1 cellular context compared by ENCODE assay signal in the genomic region with DNA sequence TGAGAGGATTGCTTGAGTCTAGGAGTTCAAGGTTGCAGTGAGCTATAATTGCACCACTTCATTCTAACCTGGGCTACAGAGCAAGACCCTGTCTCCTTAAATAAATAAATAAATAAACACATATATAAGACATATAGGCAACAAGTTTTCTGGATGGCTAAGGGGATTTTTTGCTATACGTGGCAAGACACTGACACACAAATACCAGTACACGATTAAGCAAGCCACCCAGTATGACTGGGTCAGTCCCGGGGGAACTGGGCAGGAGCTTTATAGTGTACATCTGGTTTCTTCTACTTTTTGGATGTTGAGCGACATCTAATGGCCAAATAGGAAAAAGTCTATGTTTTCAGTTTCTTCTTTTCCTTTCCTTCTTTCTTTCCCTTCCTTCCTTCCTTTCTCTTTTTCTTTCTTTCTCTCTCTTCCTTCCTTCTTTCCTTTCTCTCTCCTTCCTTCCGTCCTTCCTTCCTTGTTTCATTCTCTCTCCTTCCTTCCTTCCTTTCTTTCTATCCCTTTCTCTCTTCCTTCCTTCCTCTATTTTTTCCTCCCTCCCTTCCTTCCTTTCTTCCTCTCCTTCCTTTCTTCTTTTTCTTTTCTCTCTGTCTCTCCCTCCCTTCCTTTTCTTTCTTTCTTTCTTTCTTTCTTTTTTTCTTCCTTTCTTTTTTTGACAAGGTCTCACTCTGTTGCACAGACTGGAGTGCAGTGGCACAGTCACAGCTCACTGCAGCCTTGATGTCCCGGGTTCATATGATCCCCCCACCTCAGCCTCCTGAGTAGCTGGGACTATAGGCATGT.
TF ChIP-seq lines count a peak whose summit lies in the region.

No MANE protein-coding gene starts in this region.

TF ChIP-seq in K562, 482 proteins besides CTCF, POLR2A, EP300 and RAD21 (continued from another document and continues in another):
- no peak for TF ChIP-seq ZNF707 (CRISPR knock-in tag; conservative IDR thresholded peaks at IDR 0.05)
- TF ChIP-seq, protein P1, sequence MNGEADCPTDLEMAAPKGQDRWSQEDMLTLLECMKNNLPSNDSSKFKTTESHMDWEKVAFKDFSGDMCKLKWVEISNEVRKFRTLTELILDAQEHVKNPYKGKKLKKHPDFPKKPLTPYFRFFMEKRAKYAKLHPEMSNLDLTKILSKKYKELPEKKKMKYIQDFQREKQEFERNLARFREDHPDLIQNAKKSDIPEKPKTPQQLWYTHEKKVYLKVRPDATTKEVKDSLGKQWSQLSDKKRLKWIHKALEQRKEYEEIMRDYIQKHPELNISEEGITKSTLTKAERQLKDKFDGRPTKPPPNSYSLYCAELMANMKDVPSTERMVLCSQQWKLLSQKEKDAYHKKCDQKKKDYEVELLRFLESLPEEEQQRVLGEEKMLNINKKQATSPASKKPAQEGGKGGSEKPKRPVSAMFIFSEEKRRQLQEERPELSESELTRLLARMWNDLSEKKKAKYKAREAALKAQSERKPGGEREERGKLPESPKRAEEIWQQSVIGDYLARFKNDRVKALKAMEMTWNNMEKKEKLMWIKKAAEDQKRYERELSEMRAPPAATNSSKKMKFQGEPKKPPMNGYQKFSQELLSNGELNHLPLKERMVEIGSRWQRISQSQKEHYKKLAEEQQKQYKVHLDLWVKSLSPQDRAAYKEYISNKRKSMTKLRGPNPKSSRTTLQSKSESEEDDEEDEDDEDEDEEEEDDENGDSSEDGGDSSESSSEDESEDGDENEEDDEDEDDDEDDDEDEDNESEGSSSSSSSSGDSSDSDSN (IDR thresholded peaks at IDR 0.05; ENCODE audit: borderline replicate concordance in 1 of 2, low read depth in 2 of 2, low read length in 2 of 2): no peak
- TF ChIP-seq ZNF311 (CRISPR knock-in tag; IDR thresholded peaks at IDR 0.05): no peak
- TF ChIP-seq ZNF175 (CRISPR knock-in tag; IDR thresholded peaks at IDR 0.05; ENCODE audit: low read depth): no peak
- TF ChIP-seq SPI1 (IDR thresholded peaks at IDR 0.05; ENCODE audit: borderline replicate concordance, low read depth, low read length): no peak
- no peak for TF ChIP-seq SLC30A9 (CRISPR knock-in tag; IDR thresholded peaks at IDR 0.05)
- TF ChIP-seq, protein P2, sequence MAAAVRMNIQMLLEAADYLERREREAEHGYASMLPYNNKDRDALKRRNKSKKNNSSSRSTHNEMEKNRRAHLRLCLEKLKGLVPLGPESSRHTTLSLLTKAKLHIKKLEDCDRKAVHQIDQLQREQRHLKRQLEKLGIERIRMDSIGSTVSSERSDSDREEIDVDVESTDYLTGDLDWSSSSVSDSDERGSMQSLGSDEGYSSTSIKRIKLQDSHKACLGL (CRISPR knock-in tag; IDR thresholded peaks at IDR 0.05; ENCODE audit: borderline replicate concordance, poor library complexity, severe bottlenecking): no peak
- TF ChIP-seq, protein P3, sequence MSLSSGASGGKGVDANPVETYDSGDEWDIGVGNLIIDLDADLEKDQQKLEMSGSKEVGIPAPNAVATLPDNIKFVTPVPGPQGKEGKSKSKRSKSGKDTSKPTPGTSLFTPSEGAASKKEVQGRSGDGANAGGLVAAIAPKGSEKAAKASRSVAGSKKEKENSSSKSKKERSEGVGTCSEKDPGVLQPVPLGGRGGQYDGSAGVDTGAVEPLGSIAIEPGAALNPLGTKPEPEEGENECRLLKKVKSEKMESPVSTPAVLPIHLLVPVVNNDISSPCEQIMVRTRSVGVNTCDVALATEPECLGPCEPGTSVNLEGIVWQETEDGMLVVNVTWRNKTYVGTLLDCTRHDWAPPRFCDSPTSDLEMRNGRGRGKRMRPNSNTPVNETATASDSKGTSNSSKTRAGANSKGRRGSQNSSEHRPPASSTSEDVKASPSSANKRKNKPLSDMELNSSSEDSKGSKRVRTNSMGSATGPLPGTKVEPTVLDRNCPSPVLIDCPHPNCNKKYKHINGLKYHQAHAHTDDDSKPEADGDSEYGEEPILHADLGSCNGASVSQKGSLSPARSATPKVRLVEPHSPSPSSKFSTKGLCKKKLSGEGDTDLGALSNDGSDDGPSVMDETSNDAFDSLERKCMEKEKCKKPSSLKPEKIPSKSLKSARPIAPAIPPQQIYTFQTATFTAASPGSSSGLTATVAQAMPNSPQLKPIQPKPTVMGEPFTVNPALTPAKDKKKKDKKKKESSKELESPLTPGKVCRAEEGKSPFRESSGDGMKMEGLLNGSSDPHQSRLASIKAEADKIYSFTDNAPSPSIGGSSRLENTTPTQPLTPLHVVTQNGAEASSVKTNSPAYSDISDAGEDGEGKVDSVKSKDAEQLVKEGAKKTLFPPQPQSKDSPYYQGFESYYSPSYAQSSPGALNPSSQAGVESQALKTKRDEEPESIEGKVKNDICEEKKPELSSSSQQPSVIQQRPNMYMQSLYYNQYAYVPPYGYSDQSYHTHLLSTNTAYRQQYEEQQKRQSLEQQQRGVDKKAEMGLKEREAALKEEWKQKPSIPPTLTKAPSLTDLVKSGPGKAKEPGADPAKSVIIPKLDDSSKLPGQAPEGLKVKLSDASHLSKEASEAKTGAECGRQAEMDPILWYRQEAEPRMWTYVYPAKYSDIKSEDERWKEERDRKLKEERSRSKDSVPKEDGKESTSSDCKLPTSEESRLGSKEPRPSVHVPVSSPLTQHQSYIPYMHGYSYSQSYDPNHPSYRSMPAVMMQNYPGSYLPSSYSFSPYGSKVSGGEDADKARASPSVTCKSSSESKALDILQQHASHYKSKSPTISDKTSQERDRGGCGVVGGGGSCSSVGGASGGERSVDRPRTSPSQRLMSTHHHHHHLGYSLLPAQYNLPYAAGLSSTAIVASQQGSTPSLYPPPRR (CRISPR knock-in tag; IDR thresholded peaks at IDR 0.05; ENCODE audit: borderline replicate concordance): no peak
- TF ChIP-seq, protein P4, sequence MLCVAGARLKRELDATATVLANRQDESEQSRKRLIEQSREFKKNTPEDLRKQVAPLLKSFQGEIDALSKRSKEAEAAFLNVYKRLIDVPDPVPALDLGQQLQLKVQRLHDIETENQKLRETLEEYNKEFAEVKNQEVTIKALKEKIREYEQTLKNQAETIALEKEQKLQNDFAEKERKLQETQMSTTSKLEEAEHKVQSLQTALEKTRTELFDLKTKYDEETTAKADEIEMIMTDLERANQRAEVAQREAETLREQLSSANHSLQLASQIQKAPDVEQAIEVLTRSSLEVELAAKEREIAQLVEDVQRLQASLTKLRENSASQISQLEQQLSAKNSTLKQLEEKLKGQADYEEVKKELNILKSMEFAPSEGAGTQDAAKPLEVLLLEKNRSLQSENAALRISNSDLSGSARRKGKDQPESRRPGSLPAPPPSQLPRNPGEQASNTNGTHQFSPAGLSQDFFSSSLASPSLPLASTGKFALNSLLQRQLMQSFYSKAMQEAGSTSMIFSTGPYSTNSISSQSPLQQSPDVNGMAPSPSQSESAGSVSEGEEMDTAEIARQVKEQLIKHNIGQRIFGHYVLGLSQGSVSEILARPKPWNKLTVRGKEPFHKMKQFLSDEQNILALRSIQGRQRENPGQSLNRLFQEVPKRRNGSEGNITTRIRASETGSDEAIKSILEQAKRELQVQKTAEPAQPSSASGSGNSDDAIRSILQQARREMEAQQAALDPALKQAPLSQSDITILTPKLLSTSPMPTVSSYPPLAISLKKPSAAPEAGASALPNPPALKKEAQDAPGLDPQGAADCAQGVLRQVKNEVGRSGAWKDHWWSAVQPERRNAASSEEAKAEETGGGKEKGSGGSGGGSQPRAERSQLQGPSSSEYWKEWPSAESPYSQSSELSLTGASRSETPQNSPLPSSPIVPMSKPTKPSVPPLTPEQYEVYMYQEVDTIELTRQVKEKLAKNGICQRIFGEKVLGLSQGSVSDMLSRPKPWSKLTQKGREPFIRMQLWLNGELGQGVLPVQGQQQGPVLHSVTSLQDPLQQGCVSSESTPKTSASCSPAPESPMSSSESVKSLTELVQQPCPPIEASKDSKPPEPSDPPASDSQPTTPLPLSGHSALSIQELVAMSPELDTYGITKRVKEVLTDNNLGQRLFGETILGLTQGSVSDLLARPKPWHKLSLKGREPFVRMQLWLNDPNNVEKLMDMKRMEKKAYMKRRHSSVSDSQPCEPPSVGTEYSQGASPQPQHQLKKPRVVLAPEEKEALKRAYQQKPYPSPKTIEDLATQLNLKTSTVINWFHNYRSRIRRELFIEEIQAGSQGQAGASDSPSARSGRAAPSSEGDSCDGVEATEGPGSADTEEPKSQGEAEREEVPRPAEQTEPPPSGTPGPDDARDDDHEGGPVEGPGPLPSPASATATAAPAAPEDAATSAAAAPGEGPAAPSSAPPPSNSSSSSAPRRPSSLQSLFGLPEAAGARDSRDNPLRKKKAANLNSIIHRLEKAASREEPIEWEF (CRISPR knock-in tag; IDR thresholded peaks at IDR 0.05): no peak
- no peak for TF ChIP-seq ETS2 (tag; IDR thresholded peaks at IDR 0.05; ENCODE audit: borderline replicate concordance, poor library complexity, severe bottlenecking)
- TF ChIP-seq HMG20A (CRISPR knock-in tag; conservative IDR thresholded peaks at IDR 0.05): no peak
- TF ChIP-seq PURB (CRISPR knock-in tag; IDR thresholded peaks at IDR 0.05; ENCODE audit: low read depth): no peak
- no peak for TF ChIP-seq MED1 (CRISPR knock-in tag; IDR thresholded peaks at IDR 0.05; ENCODE audit: borderline replicate concordance)
- no peak for TF ChIP-seq CBX8 (IDR thresholded peaks at IDR 0.05; ENCODE audit: borderline replicate concordance, extremely low read depth, low read depth, low read length, poor library complexity, severe bottlenecking)
- TF ChIP-seq, protein P5, sequence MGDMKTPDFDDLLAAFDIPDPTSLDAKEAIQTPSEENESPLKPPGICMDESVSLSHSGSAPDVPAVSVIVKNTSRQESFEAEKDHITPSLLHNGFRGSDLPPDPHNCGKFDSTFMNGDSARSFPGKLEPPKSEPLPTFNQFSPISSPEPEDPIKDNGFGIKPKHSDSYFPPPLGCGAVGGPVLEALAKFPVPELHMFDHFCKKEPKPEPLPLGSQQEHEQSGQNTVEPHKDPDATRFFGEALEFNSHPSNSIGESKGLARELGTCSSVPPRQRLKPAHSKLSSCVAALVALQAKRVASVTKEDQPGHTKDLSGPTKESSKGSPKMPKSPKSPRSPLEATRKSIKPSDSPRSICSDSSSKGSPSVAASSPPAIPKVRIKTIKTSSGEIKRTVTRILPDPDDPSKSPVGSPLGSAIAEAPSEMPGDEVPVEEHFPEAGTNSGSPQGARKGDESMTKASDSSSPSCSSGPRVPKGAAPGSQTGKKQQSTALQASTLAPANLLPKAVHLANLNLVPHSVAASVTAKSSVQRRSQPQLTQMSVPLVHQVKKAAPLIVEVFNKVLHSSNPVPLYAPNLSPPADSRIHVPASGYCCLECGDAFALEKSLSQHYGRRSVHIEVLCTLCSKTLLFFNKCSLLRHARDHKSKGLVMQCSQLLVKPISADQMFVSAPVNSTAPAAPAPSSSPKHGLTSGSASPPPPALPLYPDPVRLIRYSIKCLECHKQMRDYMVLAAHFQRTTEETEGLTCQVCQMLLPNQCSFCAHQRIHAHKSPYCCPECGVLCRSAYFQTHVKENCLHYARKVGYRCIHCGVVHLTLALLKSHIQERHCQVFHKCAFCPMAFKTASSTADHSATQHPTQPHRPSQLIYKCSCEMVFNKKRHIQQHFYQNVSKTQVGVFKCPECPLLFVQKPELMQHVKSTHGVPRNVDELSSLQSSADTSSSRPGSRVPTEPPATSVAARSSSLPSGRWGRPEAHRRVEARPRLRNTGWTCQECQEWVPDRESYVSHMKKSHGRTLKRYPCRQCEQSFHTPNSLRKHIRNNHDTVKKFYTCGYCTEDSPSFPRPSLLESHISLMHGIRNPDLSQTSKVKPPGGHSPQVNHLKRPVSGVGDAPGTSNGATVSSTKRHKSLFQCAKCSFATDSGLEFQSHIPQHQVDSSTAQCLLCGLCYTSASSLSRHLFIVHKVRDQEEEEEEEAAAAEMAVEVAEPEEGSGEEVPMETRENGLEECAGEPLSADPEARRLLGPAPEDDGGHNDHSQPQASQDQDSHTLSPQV (IDR thresholded peaks at IDR 0.05): no peak
- TF ChIP-seq MYNN (IDR thresholded peaks at IDR 0.05): no peak
- TF ChIP-seq MYNN (CRISPR knock-in tag; IDR thresholded peaks at IDR 0.05): no peak
- TF ChIP-seq, protein P6, sequence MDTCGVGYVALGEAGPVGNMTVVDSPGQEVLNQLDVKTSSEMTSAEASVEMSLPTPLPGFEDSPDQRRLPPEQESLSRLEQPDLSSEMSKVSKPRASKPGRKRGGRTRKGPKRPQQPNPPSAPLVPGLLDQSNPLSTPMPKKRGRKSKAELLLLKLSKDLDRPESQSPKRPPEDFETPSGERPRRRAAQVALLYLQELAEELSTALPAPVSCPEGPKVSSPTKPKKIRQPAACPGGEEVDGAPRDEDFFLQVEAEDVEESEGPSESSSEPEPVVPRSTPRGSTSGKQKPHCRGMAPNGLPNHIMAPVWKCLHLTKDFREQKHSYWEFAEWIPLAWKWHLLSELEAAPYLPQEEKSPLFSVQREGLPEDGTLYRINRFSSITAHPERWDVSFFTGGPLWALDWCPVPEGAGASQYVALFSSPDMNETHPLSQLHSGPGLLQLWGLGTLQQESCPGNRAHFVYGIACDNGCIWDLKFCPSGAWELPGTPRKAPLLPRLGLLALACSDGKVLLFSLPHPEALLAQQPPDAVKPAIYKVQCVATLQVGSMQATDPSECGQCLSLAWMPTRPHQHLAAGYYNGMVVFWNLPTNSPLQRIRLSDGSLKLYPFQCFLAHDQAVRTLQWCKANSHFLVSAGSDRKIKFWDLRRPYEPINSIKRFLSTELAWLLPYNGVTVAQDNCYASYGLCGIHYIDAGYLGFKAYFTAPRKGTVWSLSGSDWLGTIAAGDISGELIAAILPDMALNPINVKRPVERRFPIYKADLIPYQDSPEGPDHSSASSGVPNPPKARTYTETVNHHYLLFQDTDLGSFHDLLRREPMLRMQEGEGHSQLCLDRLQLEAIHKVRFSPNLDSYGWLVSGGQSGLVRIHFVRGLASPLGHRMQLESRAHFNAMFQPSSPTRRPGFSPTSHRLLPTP (IDR thresholded peaks at IDR 0.05; ENCODE audit: borderline replicate concordance, extremely low read depth, insufficient read length): no peak
- no peak for TF ChIP-seq ZC3H4 (CRISPR knock-in tag; IDR thresholded peaks at IDR 0.05; ENCODE audit: borderline replicate concordance)
- TF ChIP-seq, protein P7, sequence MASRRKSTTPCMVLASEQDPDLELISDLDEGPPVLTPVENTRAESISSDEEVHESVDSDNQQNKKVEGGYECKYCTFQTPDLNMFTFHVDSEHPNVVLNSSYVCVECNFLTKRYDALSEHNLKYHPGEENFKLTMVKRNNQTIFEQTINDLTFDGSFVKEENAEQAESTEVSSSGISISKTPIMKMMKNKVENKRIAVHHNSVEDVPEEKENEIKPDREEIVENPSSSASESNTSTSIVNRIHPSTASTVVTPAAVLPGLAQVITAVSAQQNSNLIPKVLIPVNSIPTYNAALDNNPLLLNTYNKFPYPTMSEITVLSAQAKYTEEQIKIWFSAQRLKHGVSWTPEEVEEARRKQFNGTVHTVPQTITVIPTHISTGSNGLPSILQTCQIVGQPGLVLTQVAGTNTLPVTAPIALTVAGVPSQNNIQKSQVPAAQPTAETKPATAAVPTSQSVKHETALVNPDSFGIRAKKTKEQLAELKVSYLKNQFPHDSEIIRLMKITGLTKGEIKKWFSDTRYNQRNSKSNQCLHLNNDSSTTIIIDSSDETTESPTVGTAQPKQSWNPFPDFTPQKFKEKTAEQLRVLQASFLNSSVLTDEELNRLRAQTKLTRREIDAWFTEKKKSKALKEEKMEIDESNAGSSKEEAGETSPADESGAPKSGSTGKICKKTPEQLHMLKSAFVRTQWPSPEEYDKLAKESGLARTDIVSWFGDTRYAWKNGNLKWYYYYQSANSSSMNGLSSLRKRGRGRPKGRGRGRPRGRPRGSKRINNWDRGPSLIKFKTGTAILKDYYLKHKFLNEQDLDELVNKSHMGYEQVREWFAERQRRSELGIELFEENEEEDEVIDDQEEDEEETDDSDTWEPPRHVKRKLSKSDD (conservative IDR thresholded peaks at IDR 0.05; ENCODE audit: low read length): no peak
- TF ChIP-seq MEIS2 (IDR thresholded peaks at IDR 0.05; ENCODE audit: partially characterized antibody): no peak
